28 cellular contexts compared by ENCODE assay signal in genomic region chr7:83449781-83450180, GRCh38.
"Had no signal": no experiment of that assay in that cellular context is flagged by ENCODE, and none has a peak within 500 bp of the region (broad histone marks: within the 10 kb centered on the region; RNA-seq: fewer than 3 reads in every experiment).

No MANE protein-coding gene starts in this region.

- ATAC-seq: stimulated activated effector memory CD8-positive, alpha-beta T cell treated with anti-CD3 and anti-CD28 coated beads, Interleukin-12 subunit alpha, Interleukin-12 subunit beta, amount 100 ng/mL, for 72 hours; stimulated activated memory B cell treated with anti-CD40 and anti-IgM and Interleukin-4, amounts not matched to agents 10 μg/mL and 1 μg/mL and 100 μg/mL, for 72 hours; stimulated activated naive B cell treated with anti-CD40 and anti-IgM and Interleukin-4, amounts not matched to agents 10 μg/mL and 1 μg/mL and 100 μg/mL, for 72 hours; stimulated activated naive CD8-positive, alpha-beta T cell treated with anti-CD3 and anti-CD28 coated beads, Interleukin-15, amount 100 ng/mL, for 72 hours; stimulated activated naive CD8-positive, alpha-beta T cell treated with anti-CD3 and anti-CD28 coated beads, Interleukin-15, Interleukin-2, amounts not matched to agents 100 U/mL and 50 U/mL, for 24 hours; upper lobe of right lung had no signal

- H3K4me1 Mint-ChIP-seq: stimulated activated effector memory CD8-positive, alpha-beta T cell treated with anti-CD3 and anti-CD28 coated beads, Interleukin-12 subunit alpha, Interleukin-12 subunit beta, amount 100 ng/mL, for 72 hours; stimulated activated memory B cell treated with anti-CD40 and anti-IgM and Interleukin-4, amounts not matched to agents 10 μg/mL and 1 μg/mL and 100 μg/mL, for 72 hours; stimulated activated naive B cell treated with anti-CD40 and anti-IgM and Interleukin-4, amounts not matched to agents 10 μg/mL and 1 μg/mL and 100 μg/mL, for 72 hours; stimulated activated naive CD8-positive, alpha-beta T cell treated with anti-CD3 and anti-CD28 coated beads, Interleukin-15, amount 100 ng/mL, for 72 hours had no signal

- H3K27ac Mint-ChIP-seq: stimulated activated effector memory CD8-positive, alpha-beta T cell treated with anti-CD3 and anti-CD28 coated beads, Interleukin-12 subunit alpha, Interleukin-12 subunit beta, amount 100 ng/mL, for 72 hours; stimulated activated memory B cell treated with anti-CD40 and anti-IgM and Interleukin-4, amounts not matched to agents 10 μg/mL and 1 μg/mL and 100 μg/mL, for 72 hours; stimulated activated naive B cell treated with anti-CD40 and anti-IgM and Interleukin-4, amounts not matched to agents 10 μg/mL and 1 μg/mL and 100 μg/mL, for 72 hours; stimulated activated naive CD8-positive, alpha-beta T cell treated with anti-CD3 and anti-CD28 coated beads, Interleukin-15, amount 100 ng/mL, for 72 hours; stimulated activated naive CD8-positive, alpha-beta T cell treated with anti-CD3 and anti-CD28 coated beads, Interleukin-15, Interleukin-2, amounts not matched to agents 100 ng/mL and 50 ng/mL, for 24 hours; type B pancreatic cell had no signal

- H3K27me3 Mint-ChIP-seq: stimulated activated memory B cell treated with anti-CD40 and anti-IgM and Interleukin-4, amounts not matched to agents 10 μg/mL and 1 μg/mL and 100 μg/mL, for 72 hours; stimulated activated naive B cell treated with anti-CD40 and anti-IgM and Interleukin-4, amounts not matched to agents 10 μg/mL and 1 μg/mL and 100 μg/mL, for 72 hours; stimulated activated naive CD8-positive, alpha-beta T cell treated with anti-CD3 and anti-CD28 coated beads, Interleukin-15, amount 100 ng/mL, for 72 hours; stimulated activated naive CD8-positive, alpha-beta T cell treated with anti-CD3 and anti-CD28 coated beads, Interleukin-15, Interleukin-2, amounts not matched to agents 100 ng/mL and 50 ng/mL, for 24 hours; type B pancreatic cell had no signal

- H3K4me3 ChIP-seq: stomach, suprapubic skin, testis, thoracic aorta, thyroid gland, tibial artery, tibial nerve, transverse colon, upper lobe of left lung, upper lobe of right lung, uterus, vagina had no signal

- DNase-seq: stimulated activated CD4-positive, alpha-beta T cell treated with anti-CD3 and anti-CD28 coated beads, Interleukin-2, amount 100 ng/mL, for 48 hours; stimulated activated CD4-positive, alpha-beta T cell treated with anti-CD3 and anti-CD28 coated beads, Interleukin-4, amount 100 ng/mL, for 1 hour; stimulated activated CD4-positive, alpha-beta T cell treated with anti-CD3 and anti-CD28 coated beads, Interleukin-4, amount 100 ng/mL, for 24 hours; stimulated activated CD4-positive, alpha-beta T cell treated with anti-CD3 and anti-CD28 coated beads, Interleukin-4, amount 100 ng/mL, for 4 hours; stimulated activated CD8-positive, alpha-beta memory T cell treated with anti-CD3 and anti-CD28 coated beads, Interleukin-4, amount 100 ng/mL, for 48 hours; stimulated activated naive B cell treated with anti-CD40 and anti-IgM and Interleukin-4, amounts not matched to agents 10 μg/mL and 1 μg/mL and 100 μg/mL, for 72 hours; stimulated activated naive CD4-positive, alpha-beta T cell; stimulated activated naive CD4-positive, alpha-beta T cell treated with Interleukin-2 at 50 U/mL for 16 hours; stimulated activated naive CD8-positive, alpha-beta T cell treated with anti-CD3 and anti-CD28 coated beads, Interleukin-15, amount 100 ng/mL, for 72 hours; stimulated activated naive CD8-positive, alpha-beta T cell treated with anti-CD3 and anti-CD28 coated beads, Interleukin-15, Interleukin-2, amounts not matched to agents 100 U/mL and 50 U/mL, for 24 hours; stomach; substantia nigra; testis; thyroid gland; tibial artery; transverse colon; trophoblast cell; upper lobe of left lung; upper lobe of right lung; uterus had no signal

- H3K27ac ChIP-seq: stomach, suprapubic skin, testis, thoracic aorta, thyroid gland, tibial artery, tibial nerve, transverse colon, upper lobe of left lung, upper lobe of right lung, uterus, vagina had no signal

- H3K36me3 ChIP-seq: stomach, suprapubic skin, thoracic aorta, thyroid gland, tibial artery, tibial nerve, transverse colon, upper lobe of left lung, upper lobe of right lung, uterus, vagina had no signal

- H3K9me3 Mint-ChIP-seq: type B pancreatic cell had no signal

- H3K4me3 Mint-ChIP-seq: stimulated activated effector memory CD8-positive, alpha-beta T cell treated with anti-CD3 and anti-CD28 coated beads, Interleukin-12 subunit alpha, Interleukin-12 subunit beta, amount 100 ng/mL, for 72 hours; stimulated activated memory B cell treated with anti-CD40 and anti-IgM and Interleukin-4, amounts not matched to agents 10 μg/mL and 1 μg/mL and 100 μg/mL, for 72 hours; stimulated activated naive B cell treated with anti-CD40 and anti-IgM and Interleukin-4, amounts not matched to agents 10 μg/mL and 1 μg/mL and 100 μg/mL, for 72 hours; stimulated activated naive CD8-positive, alpha-beta T cell treated with anti-CD3 and anti-CD28 coated beads, Interleukin-15, amount 100 ng/mL, for 72 hours; stimulated activated naive CD8-positive, alpha-beta T cell treated with anti-CD3 and anti-CD28 coated beads, Interleukin-15, Interleukin-2, amounts not matched to agents 100 ng/mL and 50 ng/mL, for 24 hours; type B pancreatic cell had no signal

- H3K4me1 ChIP-seq: stomach, suprapubic skin, testis, thyroid gland, tibial artery, tibial nerve, transverse colon, upper lobe of left lung, upper lobe of right lung, uterus, vagina had no signal

- H3K9me3 ChIP-seq: stomach, suprapubic skin, testis, thoracic aorta, thyroid gland, tibial artery, tibial nerve, transverse colon, upper lobe of left lung, upper lobe of right lung, uterus, vagina had no signal

- H3K27me3 ChIP-seq: stomach, suprapubic skin, testis, thyroid gland, tibial artery, tibial nerve, transverse colon, upper lobe of left lung, upper lobe of right lung, uterus, vagina had no signal

- H3K36me3 Mint-ChIP-seq: stimulated activated effector memory CD8-positive, alpha-beta T cell treated with anti-CD3 and anti-CD28 coated beads, Interleukin-12 subunit alpha, Interleukin-12 subunit beta, amount 100 ng/mL, for 72 hours; stimulated activated memory B cell treated with anti-CD40 and anti-IgM and Interleukin-4, amounts not matched to agents 10 μg/mL and 1 μg/mL and 100 μg/mL, for 72 hours; stimulated activated naive B cell treated with anti-CD40 and anti-IgM and Interleukin-4, amounts not matched to agents 10 μg/mL and 1 μg/mL and 100 μg/mL, for 72 hours; type B pancreatic cell had no signal
